In genomic region chr12:16691624-16692023, GRCh38 we compare ENCODE assay signal across 18 cellular contexts.
"Had no signal": no experiment of that assay in that cellular context is flagged by ENCODE, and none has a peak within 500 bp of the region (broad histone marks: within the 10 kb centered on the region; RNA-seq: fewer than 3 reads in every experiment).

No MANE protein-coding gene starts in this region.

- H3K4me3 Mint-ChIP-seq: effector memory CD8-positive, alpha-beta T cell; natural killer cell; stimulated activated memory B cell treated with anti-CD40 and anti-IgM and Interleukin-4, amounts not matched to agents 10 μg/mL and 1 μg/mL and 100 μg/mL, for 72 hours had no signal

- H3K4me1 Mint-ChIP-seq: natural killer cell; stimulated activated memory B cell treated with anti-CD40 and anti-IgM and Interleukin-4, amounts not matched to agents 10 μg/mL and 1 μg/mL and 100 μg/mL, for 72 hours had no signal

- DNase-seq: cortex of kidney; effector memory CD8-positive, alpha-beta T cell; head of caudate nucleus; left ventricle myocardium superior; lower lobe of right lung; natural killer cell; right lobe of liver; stimulated activated CD4-positive, alpha-beta T cell treated with anti-CD3 and anti-CD28 coated beads, Interleukin-4, amount 100 ng/mL, for 4 hours; stimulated activated naive CD8-positive, alpha-beta T cell treated with anti-CD3 and anti-CD28 coated beads, Interleukin-15, Interleukin-2, amounts not matched to agents 100 U/mL and 50 U/mL, for 24 hours; substantia nigra; testis; tibial artery; upper lobe of left lung had no signal

- H3K4me1 ChIP-seq: lower lobe of right lung, parathyroid adenoma, right lobe of liver, testis, tibial artery, upper lobe of left lung had no signal

- H3K9me3 ChIP-seq: neutrophil, right lobe of liver, testis had no signal

- H3K4me3 ChIP-seq: lower lobe of right lung, right lobe of liver, smooth muscle cell, testis, tibial artery, upper lobe of left lung had no signal

- H3K27me3 ChIP-seq: neutrophil, right lobe of liver, testis, tibial artery, upper lobe of left lung had no signal

- H3K36me3 ChIP-seq: lower lobe of right lung, neutrophil, right lobe of liver, tibial artery, upper lobe of left lung had no signal

- H3K27ac ChIP-seq: lower lobe of right lung, neutrophil, parathyroid adenoma, right lobe of liver, testis, tibial artery, upper lobe of left lung had no signal

- H3K27ac Mint-ChIP-seq: effector memory CD8-positive, alpha-beta T cell; natural killer cell; progenitor cell of endocrine pancreas; stimulated activated memory B cell treated with anti-CD40 and anti-IgM and Interleukin-4, amounts not matched to agents 10 μg/mL and 1 μg/mL and 100 μg/mL, for 72 hours had no signal

- H3K4me2 ChIP-seq: smooth muscle cell had no signal

- H3K27me3 Mint-ChIP-seq: effector memory CD8-positive, alpha-beta T cell; progenitor cell of endocrine pancreas; stimulated activated memory B cell treated with anti-CD40 and anti-IgM and Interleukin-4, amounts not matched to agents 10 μg/mL and 1 μg/mL and 100 μg/mL, for 72 hours had no signal

- H3K36me3 Mint-ChIP-seq: stimulated activated memory B cell treated with anti-CD40 and anti-IgM and Interleukin-4, amounts not matched to agents 10 μg/mL and 1 μg/mL and 100 μg/mL, for 72 hours had no signal

- H3K9ac ChIP-seq: parathyroid adenoma had no signal

- H2AFZ ChIP-seq: parathyroid adenoma had no signal

- H3K79me2 ChIP-seq: parathyroid adenoma had no signal
